ENCODE assay signal across 10 cellular contexts in genomic region chr17:34797724-34798123, GRCh38.
DNase-seq lines count a peak whose midpoint lies in the region; ATAC-seq, FAIRE-seq and TF ChIP-seq lines count a peak whose summit lies in the region.
"Had no signal": no experiment of that assay in that cellular context is flagged by ENCODE, and none has a peak within 500 bp of the region (broad histone marks: within the 10 kb centered on the region; RNA-seq: fewer than 3 reads in every experiment).

No MANE protein-coding gene starts in this region.

- CTCF ChIA-PET in K562 (lab: Yijun Ruan, JAX; ENCODE audit: low intra/inter-chr PET ratio): no interaction called here

- peaks cover 74% of the 10 kb centered on the region for H3K27me3 Mint-ChIP-seq in nephron progenitor cell (ENCODE audit: low read depth, poor library complexity)

- POLR2A ChIA-PET in K562 (lab: Yijun Ruan, JAX): interaction anchor here (0.6 kb wide), 1 partner anchor 88 kb away, joined by 4 read pairs; no protein-coding TSS in a partner anchor

- no peak overlapping the region for H3K27ac Mint-ChIP-seq in nephron progenitor cell
- H3K27ac Mint-ChIP-seq: dendritic cell treated with granulocyte-macrophage colony-stimulating factor and Interleukin-4, amounts not matched to agents 40 ng/mL and 50 ng/mL, for 4 days; stimulated activated naive CD8-positive, alpha-beta T cell treated with anti-CD3 and anti-CD28 coated beads, Interleukin-15, amount 100 ng/mL, for 72 hours had no signal

- no peaks in the 10 kb centered on the region for H3K9me3 Mint-ChIP-seq in nephron progenitor cell
- H3K9me3 Mint-ChIP-seq: dendritic cell treated with granulocyte-macrophage colony-stimulating factor and Interleukin-4, amounts not matched to agents 40 ng/mL and 50 ng/mL, for 4 days had no signal

- no peak overlapping the region for H3K4me3 ChIP-seq in K562

- H3K4me1 ChIP-seq in K562 (replicated peaks in 1 of 2; ENCODE audit: control insufficient read depth in 2 of 2, insufficient read depth in 2 of 2, low read length in 2 of 2): no peaks in the 10 kb centered on the region

- no peaks in the 10 kb centered on the region for H3K9me1 ChIP-seq in K562 (ENCODE audit: control insufficient read depth, insufficient read depth, low read length)

- DNase-seq in GM03348 (ENCODE audit: low spot score): peak; percentile 70
- peak; percentile 8 for DNase-seq in NAMALWA (ENCODE audit: low spot score)
- DNase-seq in K562 (ENCODE audit: extremely low read depth in 1 of 4, low spot score in 3 of 4): peak; percentile 42 to 75 (median 66)
- peak; percentile 89 for DNase-seq in nephron progenitor cell
- DNase-seq in NCI-H1436 (lab: John Stamatoyannopoulos, UW): no peak
- DNase-seq in activated effector memory CD4-positive, alpha-beta T cell treated with Interleukin-2 at 50 U/mL for 16 hours: no peak
- DNase-seq in NK-92 treated with Interleukin-12 subunit alpha and Interleukin-12 subunit beta, amount 100 ng/mL, for 24 hours (lab: John Stamatoyannopoulos, UW): no peak

- H3K9me3 ChIP-seq in K562 (replicated peaks; ENCODE audit: control insufficient read depth, insufficient read depth, low read depth, low read length): no peaks in the 10 kb centered on the region

- FAIRE-seq in K562 (lab: Jason Lieb, UNC): peak; percentile 40

- TF ChIP-seq POLR2A in K562 (conservative IDR thresholded peaks at IDR 0.05): no peak

- TF ChIP-seq CTCF in K562 (IDR thresholded peaks at IDR 0.05 in 2 of 3, conservative IDR thresholded peaks at IDR 0.05 in 1 of 3; ENCODE audit: insufficient read depth in 2 of 3, low read depth in 1 of 3, low read length in 3 of 3) (no peak), nephron progenitor cell (IDR thresholded peaks at IDR 0.05) (no peak)

- in situ Hi-C loops in K562 (cut with MboI): no loop called here

- no peaks in the 10 kb centered on the region for H3K4me1 Mint-ChIP-seq in nephron progenitor cell
- H3K4me1 Mint-ChIP-seq: stimulated activated naive CD8-positive, alpha-beta T cell treated with anti-CD3 and anti-CD28 coated beads, Interleukin-15, amount 100 ng/mL, for 72 hours had no signal

- intact Hi-C loops in K562 (cut with micrococcal nuclease): no loop called here

- H3K79me2 ChIP-seq in K562 (ENCODE audit: control insufficient read depth, insufficient read depth, low read length): no peaks in the 10 kb centered on the region

- no peak for TF ChIP-seq RAD21 in K562 (CRISPR knock-in tag; conservative IDR thresholded peaks at IDR 0.05 in 1 of 2, IDR thresholded peaks at IDR 0.05 in 1 of 2)

- no peak overlapping the region for H3K27ac ChIP-seq in K562 (ENCODE audit: extremely low read depth, low read depth, low read length)

- peaks cover 5% of the 10 kb centered on the region; the same call in 1 of the 2 replicates for H4K20me1 ChIP-seq in K562 (replicated peaks; ENCODE audit: control insufficient read depth, insufficient read depth, low read length)

- H3K4me2 ChIP-seq in K562 (ENCODE audit: insufficient read depth, low read length): no peak overlapping the region

- no peaks in the 10 kb centered on the region for H3K36me3 Mint-ChIP-seq in nephron progenitor cell (ENCODE audit: low read depth)

- no TSS peak for BruUV-seq in K562 (replicated peaks; lab: Mats Ljungman, UMichigan)

- H2AFZ ChIP-seq in K562 (ENCODE audit: low read depth, low read length): no peak overlapping the region

- no peaks in the 10 kb centered on the region for H3K36me3 ChIP-seq in K562 (ENCODE audit: control insufficient read depth, insufficient read depth, low read length)

- ATAC-seq in K562 (peak; percentile 74), GM19035 (IDR thresholded peaks at IDR 0.05; ENCODE audit: unreplicated experiment) (no peak)
- ATAC-seq: stimulated activated naive CD8-positive, alpha-beta T cell treated with anti-CD3 and anti-CD28 coated beads, Interleukin-15, amount 100 ng/mL, for 72 hours had no signal

- 0% methylated on average over 10 of the region's 10 CpGs for WGBS in K562 (ENCODE audit: insufficient coverage, low coverage, missing lambda C conversion rate)

- TF ChIP-seq EP300 in K562 (IDR thresholded peaks at IDR 0.05; ENCODE audit: low read length): no peak

- H3K27me3 ChIP-seq in K562 (ENCODE audit: control insufficient read depth in 2 of 2, insufficient read depth in 2 of 2, low read length in 2 of 2): no peaks in the 10 kb centered on the region

- H3K4me3 Mint-ChIP-seq in nephron progenitor cell: no peak overlapping the region
- H3K4me3 Mint-ChIP-seq: dendritic cell treated with granulocyte-macrophage colony-stimulating factor and Interleukin-4, amounts not matched to agents 40 ng/mL and 50 ng/mL, for 4 days; stimulated activated naive CD8-positive, alpha-beta T cell treated with anti-CD3 and anti-CD28 coated beads, Interleukin-15, amount 100 ng/mL, for 72 hours had no signal

- no peak overlapping the region for H3K9ac ChIP-seq in K562 (ENCODE audit: insufficient read depth in 1 of 2, low read depth in 2 of 2, low read length in 2 of 2)

TF ChIP-seq in K562, 482 proteins besides CTCF, POLR2A, EP300 and RAD21 (continues in another document):
- TF ChIP-seq RHOXF2B (CRISPR knock-in tag; conservative IDR thresholded peaks at IDR 0.05) (no peak), POLR3G (IDR thresholded peaks at IDR 0.05; ENCODE audit: extremely low read depth, insufficient read length, insufficient replicate concordance) (no peak), REST (CRISPR knock-in tag; IDR thresholded peaks at IDR 0.05; ENCODE audit: low read depth) (peak; percentile 95), NBN (IDR thresholded peaks at IDR 0.05; ENCODE audit: low read depth) (no peak), TAF7 (tag; IDR thresholded peaks at IDR 0.05) (no peak), PCBP1 (IDR thresholded peaks at IDR 0.05; ENCODE audit: low read depth, low read length, poor library complexity, severe bottlenecking) (no peak), MYNN (IDR thresholded peaks at IDR 0.05) (no peak), MYNN (CRISPR knock-in tag; IDR thresholded peaks at IDR 0.05) (no peak), KDM1A (IDR thresholded peaks at IDR 0.05) (no peak), ZNF766 (CRISPR knock-in tag; conservative IDR thresholded peaks at IDR 0.05) (0 out of 2 replicates have a peak, but pooled peaks have one; percentile 37), TRIM25 (IDR thresholded peaks at IDR 0.05; ENCODE audit: borderline replicate concordance) (no peak), PRMT5 (CRISPR knock-in tag; IDR thresholded peaks at IDR 0.05) (peak; percentile 31; the same call in 1 of the 2 replicates), ZNF324 (CRISPR knock-in tag; IDR thresholded peaks at IDR 0.05) (no peak), RBM14 (IDR thresholded peaks at IDR 0.05; ENCODE audit: borderline replicate concordance, insufficient read depth, low read depth, low read length) (no peak), MIER1 (IDR thresholded peaks at IDR 0.05; ENCODE audit: low read depth) (peak; percentile 92), TAL1 (IDR thresholded peaks at IDR 0.05) (no peak), ZNF347 (CRISPR knock-in tag; IDR thresholded peaks at IDR 0.05; ENCODE audit: low read depth) (no peak), MAZ (CRISPR knock-in tag; conservative IDR thresholded peaks at IDR 0.05 in 1 of 2, IDR thresholded peaks at IDR 0.05 in 1 of 2) (0 out of 4 replicates have a peak, but pooled peaks of 1 of the 2 experiments have one; percentile 15), SRF (CRISPR knock-in tag; IDR thresholded peaks at IDR 0.05) (no peak), EHMT2 (IDR thresholded peaks at IDR 0.05) (peak; percentile 96)

Comparison
In these comparisons a context has a peak if more than half of its experiments do, and no peak if none do; other contexts are left out.
1. DNase-seq: peak in GM03348 (single experiment), NAMALWA (single experiment), K562 (4 of 4) and nephron progenitor cell (single experiment); none in NCI-H1436 (single experiment), activated effector memory CD4-positive, alpha-beta T cell treated with Interleukin-2 at 50 U/mL for 16 hours (single experiment) and NK-92 treated with Interleukin-12 subunit alpha and Interleukin-12 subunit beta, amount 100 ng/mL, for 24 hours (single experiment).